In the genomic region with DNA sequence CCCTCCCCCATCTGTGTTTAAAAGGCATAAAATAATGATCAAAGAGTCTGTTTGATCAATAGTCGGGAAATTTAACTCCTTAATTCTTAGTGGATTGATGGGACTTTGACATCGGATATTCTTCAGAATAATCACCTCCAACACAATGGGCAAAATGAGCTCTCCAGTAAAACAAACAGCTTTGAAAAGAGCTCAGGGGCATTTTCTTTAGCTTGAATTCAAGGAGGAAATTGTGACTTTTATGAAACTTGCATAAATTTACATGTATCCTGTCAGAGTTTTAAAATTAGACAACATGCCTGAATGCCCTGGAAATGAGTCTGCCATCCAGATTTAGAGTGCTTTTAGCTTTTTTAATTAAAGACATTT, we compare ENCODE assay signal across 12 cellular contexts.
DNase-seq lines count a peak whose midpoint lies in the region; ATAC-seq and TF ChIP-seq lines count a peak whose summit lies in the region.
"Had no signal": no experiment of that assay in that cellular context is flagged by ENCODE, and none has a peak within 500 bp of the region (broad histone marks: within the 10 kb centered on the region; RNA-seq: fewer than 3 reads in every experiment).

No MANE protein-coding gene starts in this region.

- no peaks in the 10 kb centered on the region for H3K27me3 Mint-ChIP-seq in CD4-positive, alpha-beta memory T cell
- no peaks in the 10 kb centered on the region for H3K27me3 Mint-ChIP-seq in IgD-negative memory B cell
- no peaks in the 10 kb centered on the region for H3K27me3 Mint-ChIP-seq in activated naive CD8-positive, alpha-beta T cell treated with anti-CD3 and anti-CD28 coated beads for 36 hours
- H3K27me3 Mint-ChIP-seq in nephron progenitor cell (ENCODE audit: low read depth, poor library complexity) = no peaks in the 10 kb centered on the region

- H3K36me3 ChIP-seq in CD4-positive, alpha-beta memory T cell (ENCODE audit: insufficient read depth, low read length) = no peaks in the 10 kb centered on the region

- WGBS in lower leg skin, 2 donors = 32 to 42% methylated on average over 2 of the region's 2 CpGs

- POLR2A ChIA-PET in CD4-positive, alpha-beta memory T cell (lab: Charles Lee; ENCODE audit: partially characterized antibody) = interaction anchor here (0.9 to 4.0 kb wide), 8 partner anchors 11 to 121 kb away, joined by 3 to 15 read pairs (median 4); no protein-coding TSS in a partner anchor

- peak overlapping the region in 5 of 7 donors; percentile 8 to 56 (median 42) for H3K27ac Mint-ChIP-seq in CD4-positive, alpha-beta memory T cell
- peak overlapping the region; percentile 94 to 99 (median 98) for H3K27ac Mint-ChIP-seq in IgD-negative memory B cell
- H3K27ac Mint-ChIP-seq in activated naive CD8-positive, alpha-beta T cell treated with anti-CD3 and anti-CD28 coated beads for 36 hours = peak overlapping the region; percentile 88
- peak overlapping the region; percentile 79 for H3K27ac Mint-ChIP-seq in nephron progenitor cell

- TF ChIP-seq CTCF in nephron progenitor cell (IDR thresholded peaks at IDR 0.05) (no peak), lower leg skin (IDR thresholded peaks at IDR 0.05) (no peak), foreskin fibroblast (IDR thresholded peaks at IDR 0.05; ENCODE audit: low read depth, low read length) (no peak)

- H3K4me3 ChIP-seq in CD4-positive, alpha-beta memory T cell (ENCODE audit: low read length in 2 of 2) = no peak overlapping the region
- H3K4me3 ChIP-seq in lower leg skin (ENCODE audit: low read depth, poor library complexity, severe bottlenecking) (no peak overlapping the region), foreskin fibroblast (ENCODE audit: low read depth in 1 of 2, low read length in 2 of 2) (no peak overlapping the region)
- H3K4me3 ChIP-seq: MG63 had no signal

- TF ChIP-seq POLR2A in lower leg skin (IDR thresholded peaks at IDR 0.05) = no peak

- H3K27ac ChIP-seq in CD4-positive, alpha-beta memory T cell (ENCODE audit: low read depth, low read length) = no peak overlapping the region

- H3K4me1 ChIP-seq in CD4-positive, alpha-beta memory T cell (ENCODE audit: insufficient read depth, low read length) = peaks cover 76% of the 10 kb centered on the region

- CTCF ChIA-PET in CD4-positive, alpha-beta memory T cell (lab: Charles Lee; ENCODE audit: partially characterized antibody) = interaction anchor here (2.0 to 10.8 kb wide), 4 partner anchors 17 to 225 kb away, joined by 5 to 76 read pairs (median 7); no protein-coding TSS in a partner anchor

- peaks cover 0 to 2% (median 0%) of the 10 kb centered on the region in 8 donors for H3K9me3 Mint-ChIP-seq in CD4-positive, alpha-beta memory T cell
- H3K9me3 Mint-ChIP-seq in IgD-negative memory B cell = peaks cover 0 to 4% (median 2%) of the 10 kb centered on the region in 3 donors
- H3K9me3 Mint-ChIP-seq in activated naive CD8-positive, alpha-beta T cell treated with anti-CD3 and anti-CD28 coated beads for 36 hours = peaks cover 10% of the 10 kb centered on the region
- H3K9me3 Mint-ChIP-seq in nephron progenitor cell = peaks cover 10% of the 10 kb centered on the region

- intact Hi-C loops in CD4-positive, alpha-beta memory T cell (cut with micrococcal nuclease) = loop anchor here (1.0 to 5.0 kb wide), 2 partner anchors 16 to 33 kb away; no protein-coding TSS in a partner anchor
- intact Hi-C loops in lower leg skin (cut with DNase I; ENCODE audit: low total_unique reads) = no loop called here

- H3K4me3 Mint-ChIP-seq in CD4-positive, alpha-beta memory T cell = peak overlapping the region in 4 of 8 donors; percentile 30 to 59 (median 46)
- peak overlapping the region; percentile 73 to 93 (median 89) for H3K4me3 Mint-ChIP-seq in IgD-negative memory B cell
- H3K4me3 Mint-ChIP-seq in activated naive CD8-positive, alpha-beta T cell treated with anti-CD3 and anti-CD28 coated beads for 36 hours = peak overlapping the region; percentile 14
- H3K4me3 Mint-ChIP-seq in nephron progenitor cell = no peak overlapping the region

- peaks cover 8 to 10% of the 10 kb centered on the region in 2 donors for H3K36me3 Mint-ChIP-seq in CD4-positive, alpha-beta memory T cell
- peaks cover 13% of the 10 kb centered on the region for H3K36me3 Mint-ChIP-seq in IgD-negative memory B cell
- peaks cover 68% of the 10 kb centered on the region for H3K36me3 Mint-ChIP-seq in activated naive CD8-positive, alpha-beta T cell treated with anti-CD3 and anti-CD28 coated beads for 36 hours
- peaks cover 28% of the 10 kb centered on the region for H3K36me3 Mint-ChIP-seq in nephron progenitor cell (ENCODE audit: low read depth)

- no peaks in the 10 kb centered on the region for H3K9me3 ChIP-seq in CD4-positive, alpha-beta memory T cell (ENCODE audit: control insufficient read depth in 1 of 2, low read length in 2 of 2)

- no peak for DNase-seq in CD4-positive, alpha-beta memory T cell
- no peak for DNase-seq in activated naive CD8-positive, alpha-beta T cell treated with anti-CD3 and anti-CD28 coated beads for 36 hours
- DNase-seq in nephron progenitor cell = no peak
- no peak for DNase-seq in lower leg skin (ENCODE audit: low spot score in 2 of 2)
- no peak for DNase-seq in ecto neural progenitor cell (ENCODE audit: low spot score)
- DNase-seq in foreskin fibroblast = no peak
- DNase-seq: DMS153; MG63; NK-92 treated with Interleukin-12 subunit alpha and Interleukin-12 subunit beta, amount 100 ng/mL, for 24 hours; nucleus accumbens had no signal

- ATAC-seq in GM21515 (IDR thresholded peaks at IDR 0.05; ENCODE audit: unreplicated experiment) = no peak

- H3K27me3 ChIP-seq in CD4-positive, alpha-beta memory T cell (ENCODE audit: insufficient read depth, low read length) = no peaks in the 10 kb centered on the region
- H3K27me3 ChIP-seq: MG63 had no signal

- peaks cover 51 to 93% (median 73%) of the 10 kb centered on the region in 4 donors for H3K4me1 Mint-ChIP-seq in CD4-positive, alpha-beta memory T cell
- H3K4me1 Mint-ChIP-seq in IgD-negative memory B cell (peaks cover 70 to 87% (median 71%) of the 10 kb centered on the region in 3 donors), nephron progenitor cell (peaks cover 31% of the 10 kb centered on the region)
- H3K4me1 Mint-ChIP-seq in activated naive CD8-positive, alpha-beta T cell treated with anti-CD3 and anti-CD28 coated beads for 36 hours = peaks cover 50% of the 10 kb centered on the region

Comparison
In these comparisons a context has a peak if more than half of its experiments do, and no peak if none do; other contexts are left out.
1. H3K27ac Mint-ChIP-seq: peak in every context shown above with its lines; median percentile 98 in IgD-negative memory B cell; 88 in activated naive CD8-positive, alpha-beta T cell treated with anti-CD3 and anti-CD28 coated beads for 36 hours; 79 in nephron progenitor cell; 42 in CD4-positive, alpha-beta memory T cell.